20 cellular contexts compared by ENCODE assay signal in genomic region chr5:39815701-39816100, GRCh38.
"Had no signal": no experiment of that assay in that cellular context is flagged by ENCODE, and none has a peak within 500 bp of the region (broad histone marks: within the 10 kb centered on the region; RNA-seq: fewer than 3 reads in every experiment).

No MANE protein-coding gene starts in this region.

- H3K4me1 ChIP-seq: breast epithelium, heart left ventricle, left lung, right atrium auricular region, spleen, stomach, testis, upper lobe of left lung had no signal

- ATAC-seq: heart left ventricle; natural killer cell treated with Interleukin-12 subunit alpha and Interleukin-12 subunit beta and Interleukin-15 and Interleukin-18, amount 100 ng/mL, for 72 hours had no signal

- H3K4me1 Mint-ChIP-seq: activated naive CD8-positive, alpha-beta T cell treated with anti-CD3 and anti-CD28 coated beads, Interleukin-2, amount 10 ng/mL, durations not matched to agents 7 days and 5 days had no signal

- H3K9me3 Mint-ChIP-seq: activated naive CD8-positive, alpha-beta T cell treated with anti-CD3 and anti-CD28 coated beads, Interleukin-2, amount 10 ng/mL, durations not matched to agents 7 days and 5 days; activated T-helper 1 cell treated with anti-CD3 and anti-CD28 coated beads, Interleukin-12 subunit alpha, Interleukin-12 subunit beta, Interleukin-2, Interleukin-4 antibody, amounts not matched to agents 30 ng/mL and 10 ng/mL and 1 ng/mL, durations not matched to agents 14 hours and 24 hours and 36 hours; dendritic cell treated with granulocyte-macrophage colony-stimulating factor and Interleukin-4, amounts not matched to agents 40 ng/mL and 50 ng/mL, for 4 days; natural killer cell treated with Interleukin-12 subunit alpha and Interleukin-12 subunit beta and Interleukin-15 and Interleukin-18, amount 100 ng/mL, for 72 hours had no signal

- H3K4me3 ChIP-seq: breast epithelium, heart left ventricle, left lung, right atrium auricular region, spleen, stomach, testis, upper lobe of left lung had no signal

- H3K27ac Mint-ChIP-seq: activated naive CD8-positive, alpha-beta T cell treated with anti-CD3 and anti-CD28 coated beads, Interleukin-2, amount 10 ng/mL, durations not matched to agents 7 days and 5 days; activated T-helper 1 cell treated with anti-CD3 and anti-CD28 coated beads, Interleukin-12 subunit alpha, Interleukin-12 subunit beta, Interleukin-2, Interleukin-4 antibody, amounts not matched to agents 30 ng/mL and 10 ng/mL and 1 ng/mL, durations not matched to agents 14 hours and 24 hours and 36 hours; dendritic cell treated with granulocyte-macrophage colony-stimulating factor and Interleukin-4, amounts not matched to agents 40 ng/mL and 50 ng/mL, for 4 days; natural killer cell treated with Interleukin-12 subunit alpha and Interleukin-12 subunit beta and Interleukin-15 and Interleukin-18, amount 100 ng/mL, for 72 hours had no signal

- H3K27ac ChIP-seq: breast epithelium, heart left ventricle, left lung, right atrium auricular region, spleen, stomach, testis, upper lobe of left lung had no signal

- H3K36me3 Mint-ChIP-seq: activated naive CD8-positive, alpha-beta T cell treated with anti-CD3 and anti-CD28 coated beads, Interleukin-2, amount 10 ng/mL, durations not matched to agents 7 days and 5 days; natural killer cell treated with Interleukin-12 subunit alpha and Interleukin-12 subunit beta and Interleukin-15 and Interleukin-18, amount 100 ng/mL, for 72 hours had no signal

- DNase-seq: activated CD4-positive, alpha-beta T cell treated with anti-CD3 and anti-CD28 coated beads, Interleukin-2, amount 50 U/mL, for 1 hour; activated CD4-positive, CD25-positive, alpha-beta regulatory T cell; activated CD8-positive, alpha-beta memory T cell treated with anti-CD3 and anti-CD28 coated beads for 24 hours; activated naive CD4-positive, alpha-beta T cell; activated naive CD8-positive, alpha-beta T cell treated with anti-CD3 and anti-CD28 coated beads, Interleukin-2, amount 10 ng/mL, durations not matched to agents 7 days and 5 days; aorta; cerebellar nuclear complex; effector memory CD4-positive, alpha-beta T cell; heart left ventricle; left lung; spleen; stimulated activated CD4-positive, alpha-beta T cell treated with anti-CD3 and anti-CD28 coated beads, Interleukin-1b, Interleukin-23, amount 100 ng/mL, for 48 hours; stomach; testis; upper lobe of left lung had no signal

- H3K36me3 ChIP-seq: breast epithelium, heart left ventricle, left lung, right atrium auricular region, spleen, stomach, upper lobe of left lung had no signal

- H3K4me3 Mint-ChIP-seq: activated naive CD8-positive, alpha-beta T cell treated with anti-CD3 and anti-CD28 coated beads, Interleukin-2, amount 10 ng/mL, durations not matched to agents 7 days and 5 days; activated T-helper 1 cell treated with anti-CD3 and anti-CD28 coated beads, Interleukin-12 subunit alpha, Interleukin-12 subunit beta, Interleukin-2, Interleukin-4 antibody, amounts not matched to agents 30 ng/mL and 10 ng/mL and 1 ng/mL, durations not matched to agents 14 hours and 24 hours and 36 hours; dendritic cell treated with granulocyte-macrophage colony-stimulating factor and Interleukin-4, amounts not matched to agents 40 ng/mL and 50 ng/mL, for 4 days; natural killer cell treated with Interleukin-12 subunit alpha and Interleukin-12 subunit beta and Interleukin-15 and Interleukin-18, amount 100 ng/mL, for 72 hours had no signal

- H3K27me3 ChIP-seq: breast epithelium, heart left ventricle, left lung, right atrium auricular region, stomach, testis, upper lobe of left lung had no signal
